ENCODE assay signal across 8 cellular contexts in genomic region chr5:154190652-154191304, GRCh38. TPM values are rescaled to one million over a fixed set of nuclear protein-coding genes. Genes with fewer than 3 reads are reported as not detected.
DNase-seq lines count a peak whose midpoint lies in the region; ATAC-seq and TF ChIP-seq lines count a peak whose summit lies in the region.

A gene with protein sequence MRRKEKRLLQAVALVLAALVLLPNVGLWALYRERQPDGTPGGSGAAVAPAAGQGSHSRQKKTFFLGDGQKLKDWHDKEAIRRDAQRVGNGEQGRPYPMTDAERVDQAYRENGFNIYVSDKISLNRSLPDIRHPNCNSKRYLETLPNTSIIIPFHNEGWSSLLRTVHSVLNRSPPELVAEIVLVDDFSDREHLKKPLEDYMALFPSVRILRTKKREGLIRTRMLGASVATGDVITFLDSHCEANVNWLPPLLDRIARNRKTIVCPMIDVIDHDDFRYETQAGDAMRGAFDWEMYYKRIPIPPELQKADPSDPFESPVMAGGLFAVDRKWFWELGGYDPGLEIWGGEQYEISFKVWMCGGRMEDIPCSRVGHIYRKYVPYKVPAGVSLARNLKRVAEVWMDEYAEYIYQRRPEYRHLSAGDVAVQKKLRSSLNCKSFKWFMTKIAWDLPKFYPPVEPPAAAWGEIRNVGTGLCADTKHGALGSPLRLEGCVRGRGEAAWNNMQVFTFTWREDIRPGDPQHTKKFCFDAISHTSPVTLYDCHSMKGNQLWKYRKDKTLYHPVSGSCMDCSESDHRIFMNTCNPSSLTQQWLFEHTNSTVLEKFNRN (plus strand): TSS chr5:154190733. CDS start chr5:154190867, 134 bp downstream.

- DNase-seq in Caki2 (ENCODE audit: low read depth) (peak; percentile 16), PC-9 (peak; percentile 34 to 75), cardiac muscle cell (ENCODE audit: low read depth in 1 of 2, low spot score in 1 of 2) (peak; percentile 84), osteoblast (ENCODE audit: insufficient read length, low spot score, missing footprints) (peak; percentile 98), SHP77 treated with DMSO at 0.1 percent for 48 hours (lab: John Stamatoyannopoulos, UW) (no peak)
- no peak for DNase-seq in activated naive CD8-positive, alpha-beta T cell treated with anti-CD3 and anti-CD28 coated beads, Interleukin-2, amount 10 ng/mL, durations not matched to agents 7 days and 5 days

- H3K79me2 ChIP-seq in PC-9 (ENCODE audit: low read depth) (peaks cover 51% of the 10 kb centered on the region), osteoblast (ENCODE audit: insufficient read depth, low read length) (peaks cover 33% of the 10 kb centered on the region)

- ATAC-seq in GM19025 (IDR thresholded peaks at IDR 0.05; ENCODE audit: low read depth, unreplicated experiment) (peak; percentile 70), HG03108 (IDR thresholded peaks at IDR 0.05; ENCODE audit: unreplicated experiment) (peak; percentile 72)
- peak; percentile 78 for ATAC-seq in activated naive CD8-positive, alpha-beta T cell treated with anti-CD3 and anti-CD28 coated beads, Interleukin-2, amount 10 ng/mL, durations not matched to agents 7 days and 5 days (ENCODE audit: low read depth)

- H3K9me3 Mint-ChIP-seq in activated naive CD8-positive, alpha-beta T cell treated with anti-CD3 and anti-CD28 coated beads, Interleukin-2, amount 10 ng/mL, durations not matched to agents 7 days and 5 days, result no peaks in the 10 kb centered on the region

- peaks cover 19% of the 10 kb centered on the region; the same call in 1 of the 2 replicates for H3F3A ChIP-seq in PC-9 (ENCODE audit: insufficient read depth, low read depth)

- CTCF ChIA-PET in PC-9 (lab: Charles Lee), result interaction anchor here (0.6 kb wide), 3 partner anchors 34 to 152 kb away, joined by 3 to 12 read pairs (median 3); partner anchors contain the start of genes FAM114A2 and MFAP3

- H3K4me2 ChIP-seq in PC-9, result peak within 1 kb of the TSS; percentile 97
- H3K4me2 ChIP-seq in osteoblast (ENCODE audit: insufficient read depth, low read length), result peak within 1 kb of the TSS; percentile 98

- intact Hi-C loops in PC-9 (cut with micrococcal nuclease; ENCODE audit: unreplicated experiment), result loop anchor here (2.0 to 10.0 kb wide), 6 partner anchors 30 to 424 kb away; no protein-coding TSS in a partner anchor

- H3K9me3 ChIP-seq in PC-9 (ENCODE audit: insufficient read depth, low read depth), result no peaks in the 10 kb centered on the region
- H3K9me3 ChIP-seq in cardiac muscle cell (ENCODE audit: low read depth), result no peaks in the 10 kb centered on the region
- no peaks in the 10 kb centered on the region for H3K9me3 ChIP-seq in osteoblast (ENCODE audit: low read depth, low read length)

- H3K4me1 ChIP-seq in PC-9 (replicated peaks; ENCODE audit: insufficient read depth), result peaks cover 48% of the 10 kb centered on the region
- H3K4me1 ChIP-seq in cardiac muscle cell (ENCODE audit: low read depth), result peaks cover 12% of the 10 kb centered on the region
- H3K4me1 ChIP-seq in osteoblast (ENCODE audit: insufficient read depth, low read length), result peaks cover 43% of the 10 kb centered on the region

- peak within 1 kb of the TSS; percentile 92 for H3K4me3 Mint-ChIP-seq in activated naive CD8-positive, alpha-beta T cell treated with anti-CD3 and anti-CD28 coated beads, Interleukin-2, amount 10 ng/mL, durations not matched to agents 7 days and 5 days

- peaks cover 18% of the 10 kb centered on the region for H3K36me3 Mint-ChIP-seq in activated naive CD8-positive, alpha-beta T cell treated with anti-CD3 and anti-CD28 coated beads, Interleukin-2, amount 10 ng/mL, durations not matched to agents 7 days and 5 days

- H2AFZ ChIP-seq in PC-9 (peak within 1 kb of the TSS; percentile 95), osteoblast (ENCODE audit: low read length) (peak within 1 kb of the TSS; percentile 94)

- H3K27me3 ChIP-seq in PC-9 (ENCODE audit: insufficient read depth, low read depth) (no peaks in the 10 kb centered on the region), cardiac muscle cell (peaks cover 49% of the 10 kb centered on the region), osteoblast (ENCODE audit: insufficient read depth, low read length) (no peaks in the 10 kb centered on the region)

- no peaks in the 10 kb centered on the region for H3K9me2 ChIP-seq in PC-9 (ENCODE audit: insufficient read depth)

- H3K4me1 Mint-ChIP-seq in activated naive CD8-positive, alpha-beta T cell treated with anti-CD3 and anti-CD28 coated beads, Interleukin-2, amount 10 ng/mL, durations not matched to agents 7 days and 5 days, result peaks cover 29% of the 10 kb centered on the region

- H3K27ac ChIP-seq in PC-9, result peak within 1 kb of the TSS; percentile 56; the same call in 1 of the 2 replicates
- H3K27ac ChIP-seq in cardiac muscle cell, result peak within 1 kb of the TSS; percentile 87
- H3K27ac ChIP-seq in osteoblast (ENCODE audit: low read depth, low read length), result peak within 1 kb of the TSS; percentile 43

- peak within 1 kb of the TSS; percentile 88 for H3K27ac Mint-ChIP-seq in activated naive CD8-positive, alpha-beta T cell treated with anti-CD3 and anti-CD28 coated beads, Interleukin-2, amount 10 ng/mL, durations not matched to agents 7 days and 5 days

- H3K4me3 ChIP-seq in PC-9 (peak within 1 kb of the TSS; percentile 94), cardiac muscle cell (peak within 1 kb of the TSS; percentile 61), osteoblast (ENCODE audit: insufficient read depth, low read length) (peak within 1 kb of the TSS; percentile 85)

- TF ChIP-seq CTCF in PC-9 (conservative IDR thresholded peaks at IDR 0.05) (no peak), cardiac muscle cell (IDR thresholded peaks at IDR 0.05; ENCODE audit: low read depth, low read length) (no peak), osteoblast (IDR thresholded peaks at IDR 0.05; ENCODE audit: extremely low read depth, low read depth, low read length) (no peak)

- no TSS peak for BruUV-seq in PC-9 (replicated peaks; lab: Mats Ljungman, UMichigan)

- H3K27me3 Mint-ChIP-seq in activated naive CD8-positive, alpha-beta T cell treated with anti-CD3 and anti-CD28 coated beads, Interleukin-2, amount 10 ng/mL, durations not matched to agents 7 days and 5 days, result peaks cover 6% of the 10 kb centered on the region

- H3K36me3 ChIP-seq in PC-9 (ENCODE audit: low read depth), result peaks cover 10% of the 10 kb centered on the region; the same call in 1 of the 2 replicates
- H3K36me3 ChIP-seq in cardiac muscle cell, result no peaks in the 10 kb centered on the region
- no peaks in the 10 kb centered on the region for H3K36me3 ChIP-seq in osteoblast (ENCODE audit: insufficient read depth, low read length)

- POLR2A ChIA-PET in PC-9 (lab: Charles Lee; ENCODE audit: unreplicated experiment), result interaction anchor here (0.6 to 1.1 kb wide), 3 partner anchors 15 to 203 kb away, joined by 5 read pairs; no protein-coding TSS in a partner anchor
- POLR2A ChIA-PET in activated naive CD8-positive, alpha-beta T cell treated with anti-CD3 and anti-CD28 coated beads, Interleukin-2, amount 10 ng/mL, durations not matched to agents 7 days and 5 days (lab: Charles Lee), result interaction anchor here (0.7 to 3.5 kb wide), 17 partner anchors 9 to 667 kb away, joined by 3 to 47 read pairs (median 11); partner anchors contain the start of genes FAM114A2 and MFAP3

- in situ Hi-C loops in Caki2 (cut with HindIII; ENCODE audit: low pct_unique_long_range_greater_than_20kb, low sequenced_read_pairs), result no loop called here

- H4K20me1 ChIP-seq in PC-9 (ENCODE audit: insufficient read depth), result peaks cover 9% of the 10 kb centered on the region; the same call in 1 of the 2 replicates
- peaks cover 31% of the 10 kb centered on the region for H4K20me1 ChIP-seq in osteoblast (ENCODE audit: insufficient read depth, low read length)

RNA-seq across cellular contexts. Expression of the gene that starts here (rescaled TPM):
- 16.8 and 19.8 TPM in 2 replicates for total RNA-seq in Caki2 (2014; rRNA removed; shearing (Covaris generic); ENCODE audit: low replicate concordance)
- total RNA-seq in PC-9 (2021), result 74.0 and 101 TPM in 2 replicates
- 10 to 100 TPM; 34.6 to 36.0 TPM for total RNA-seq in activated naive CD8-positive, alpha-beta T cell treated with anti-CD3 and anti-CD28 coated beads, Interleukin-2, amount 10 ng/mL, durations not matched to agents 7 days and 5 days
- 7.4 and 8.2 TPM in 2 replicates for total RNA-seq in cardiac muscle cell
- 6.7 and 8.2 TPM in 2 replicates for polyA plus RNA-seq in cardiac muscle cell
- total RNA-seq in osteoblast, result 62.2 and 84.0 TPM in 2 replicates

Comparison
In these comparisons a context has a peak if more than half of its experiments do, and no peak if none do; other contexts are left out.
1. DNase-seq: peak in Caki2 (single experiment), PC-9 (2 of 2), cardiac muscle cell (2 of 2) and osteoblast (single experiment); none in activated naive CD8-positive, alpha-beta T cell treated with anti-CD3 and anti-CD28 coated beads, Interleukin-2, amount 10 ng/mL, durations not matched to agents 7 days and 5 days (single experiment) and SHP77 treated with DMSO at 0.1 percent for 48 hours (single experiment).
2. Peak in every context shown above with its lines, with median percentiles within 50 percentile points of each other: ATAC-seq, H3K27ac ChIP-seq and H3K4me3 ChIP-seq.